In genomic region chr13:98300956-98301641, GRCh38 we compare ENCODE assay signal across 11 cellular contexts.
DNase-seq lines count a peak whose midpoint lies in the region; ATAC-seq and TF ChIP-seq lines count a peak whose summit lies in the region.
"Had no signal": no experiment of that assay in that cellular context is flagged by ENCODE, and none has a peak within 500 bp of the region (broad histone marks: within the 10 kb centered on the region; RNA-seq: fewer than 3 reads in every experiment).

No MANE protein-coding gene starts in this region.

- intact Hi-C loops in sciatic nerve (cut with DNase I), result no loop called here

- no peak for TF ChIP-seq CTCF in VCaP (conservative IDR thresholded peaks at IDR 0.05)

- H3K27ac ChIP-seq in VCaP, result peak overlapping the region; percentile 85

- DNase-seq in GM04503 (ENCODE audit: low read depth), result peak; percentile 43
- peak; percentile 17 for DNase-seq in glomerular visceral epithelial cell (ENCODE audit: extremely low spot score)
- DNase-seq in sciatic nerve (ENCODE audit: low spot score), result no peak
- DNase-seq in DMS 273 (lab: John Stamatoyannopoulos, UW; ENCODE audit: unreplicated experiment), result no peak
- DNase-seq in RKO (ENCODE audit: low spot score), result no peak
- DNase-seq: activated CD4-positive, alpha-beta T cell treated with anti-CD3 and anti-CD28 coated beads, Interleukin-2, amount 50 U/mL, for 4 hours; right cardiac atrium; stimulated activated CD8-positive, alpha-beta memory T cell treated with anti-CD3 and anti-CD28 coated beads, Interleukin-4, amount 100 ng/mL, for 48 hours had no signal

- ATAC-seq in sciatic nerve, result peak; percentile 77
- no peak for ATAC-seq in GM21360 (IDR thresholded peaks at IDR 0.05; ENCODE audit: unreplicated experiment)
- no peak for ATAC-seq in GM19023 (IDR thresholded peaks at IDR 0.05; ENCODE audit: unreplicated experiment)

Comparison
In these comparisons a context has a peak if more than half of its experiments do, and no peak if none do; other contexts are left out.
1. DNase-seq: peak in GM04503 (single experiment) and glomerular visceral epithelial cell (single experiment); none in sciatic nerve (single experiment), DMS 273 (single experiment) and RKO (single experiment).